ENCODE assay signal across 22 cellular contexts in the genomic region with DNA sequence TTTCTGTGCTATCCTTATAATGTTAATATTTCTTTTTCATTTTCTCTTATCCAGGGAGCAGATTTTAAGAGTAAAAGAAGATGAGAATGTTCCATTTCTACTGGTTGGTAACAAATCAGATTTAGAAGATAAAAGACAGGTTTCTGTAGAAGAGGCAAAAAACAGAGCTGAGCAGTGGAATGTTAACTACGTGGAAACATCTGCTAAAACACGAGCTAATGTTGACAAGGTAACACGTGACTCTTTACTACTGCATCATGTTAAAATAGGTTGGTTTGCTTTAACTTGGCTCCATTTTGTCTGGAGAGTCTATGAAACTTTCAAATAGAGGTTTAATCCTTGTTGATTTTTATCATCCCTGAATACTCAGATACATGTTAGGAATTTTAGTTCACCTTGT.
DNase-seq lines count a peak whose midpoint lies in the region; ATAC-seq, FAIRE-seq and TF ChIP-seq lines count a peak whose summit lies in the region.
"Had no signal": no experiment of that assay in that cellular context is flagged by ENCODE, and none has a peak within 500 bp of the region (broad histone marks: within the 10 kb centered on the region; RNA-seq: fewer than 3 reads in every experiment).

No MANE protein-coding gene starts in this region.

- peak overlapping the region; percentile 35 to 50 (median 43) for H3K27ac Mint-ChIP-seq in CD4-positive, CD25-positive, alpha-beta regulatory T cell
- no peak overlapping the region for H3K27ac Mint-ChIP-seq in neural progenitor cell
- peak overlapping the region in 2 of 7 donors; percentile 18 to 70 for H3K27ac Mint-ChIP-seq in CD4-positive, alpha-beta memory T cell
- peak overlapping the region in 1 of 2 donors; percentile 47 for H3K27ac Mint-ChIP-seq in effector memory CD8-positive, alpha-beta T cell

- peaks cover 0 to 4% (median 0%) of the 10 kb centered on the region in 7 donors for H3K9me3 Mint-ChIP-seq in CD4-positive, CD25-positive, alpha-beta regulatory T cell
- no peaks in the 10 kb centered on the region for H3K9me3 Mint-ChIP-seq in neural progenitor cell
- peaks cover 0 to 5% (median 0%) of the 10 kb centered on the region in 8 donors for H3K9me3 Mint-ChIP-seq in CD4-positive, alpha-beta memory T cell
- H3K9me3 Mint-ChIP-seq in effector memory CD8-positive, alpha-beta T cell = peaks cover 0 to 2% of the 10 kb centered on the region in 2 donors

- H3K36me3 Mint-ChIP-seq in CD4-positive, CD25-positive, alpha-beta regulatory T cell = peaks cover 57% of the 10 kb centered on the region
- H3K36me3 Mint-ChIP-seq in neural progenitor cell = peaks cover 40% of the 10 kb centered on the region
- H3K36me3 Mint-ChIP-seq in CD4-positive, alpha-beta memory T cell = peaks cover 66 to 84% of the 10 kb centered on the region in 2 donors
- peaks cover 18% of the 10 kb centered on the region for H3K36me3 Mint-ChIP-seq in effector memory CD8-positive, alpha-beta T cell (ENCODE audit: insufficient read depth)

- H3K27me3 ChIP-seq in CD4-positive, CD25-positive, alpha-beta regulatory T cell (ENCODE audit: control insufficient read depth, insufficient read depth, low read length) = no peaks in the 10 kb centered on the region
- no peaks in the 10 kb centered on the region for H3K27me3 ChIP-seq in neural progenitor cell
- H3K27me3 ChIP-seq in CD4-positive, alpha-beta memory T cell (ENCODE audit: insufficient read depth, low read length) = no peaks in the 10 kb centered on the region
- H3K27me3 ChIP-seq: SJSA1 had no signal

- H3K4me2 ChIP-seq in neural progenitor cell = no peak overlapping the region

- H3K27ac ChIP-seq in CD4-positive, CD25-positive, alpha-beta regulatory T cell (ENCODE audit: insufficient read depth, low read length, poor library complexity, severe bottlenecking) = no peak overlapping the region
- peak overlapping the region; percentile 39 for H3K27ac ChIP-seq in neural progenitor cell
- H3K27ac ChIP-seq in CD4-positive, alpha-beta memory T cell (ENCODE audit: low read depth, low read length) = no peak overlapping the region
- H3K27ac ChIP-seq: C4-2B, SJSA1 had no signal

- H3K4me3 Mint-ChIP-seq in CD4-positive, CD25-positive, alpha-beta regulatory T cell = no peak overlapping the region
- H3K4me3 Mint-ChIP-seq in neural progenitor cell = no peak overlapping the region
- no peak overlapping the region for H3K4me3 Mint-ChIP-seq in CD4-positive, alpha-beta memory T cell
- H3K4me3 Mint-ChIP-seq in effector memory CD8-positive, alpha-beta T cell = no peak overlapping the region

- no peak for TF ChIP-seq CTCF in fibroblast of villous mesenchyme (IDR thresholded peaks at IDR 0.05; ENCODE audit: insufficient read depth, low read depth, low read length)
- TF ChIP-seq CTCF in neural progenitor cell (IDR thresholded peaks at IDR 0.05) = no peak

- no peak for DNase-seq in CD4-positive, CD25-positive, alpha-beta regulatory T cell
- DNase-seq in GM12891 (ENCODE audit: insufficient read length, low spot score) (no peak), fibroblast of villous mesenchyme (ENCODE audit: low read depth) (peak; percentile 59), neural progenitor cell (ENCODE audit: low spot score) (no peak), G401 (ENCODE audit: low spot score) (no peak)
- DNase-seq in CD4-positive, alpha-beta memory T cell = no peak
- DNase-seq in effector memory CD8-positive, alpha-beta T cell = no peak
- DNase-seq: Caco-2, DMS153, GF-D8, Kasumi-1, NCI-H1417, NCI-H1694 treated with DMSO at 0.1 percent for 48 hours, NCI-H2081 treated with DMSO at 0.1 percent for 48 hours, NCI-H2171 treated with DMSO at 0.1 percent for 48 hours, NCI-H524 treated with DMSO at 0.1 percent for 48 hours, OCI-M1 had no signal

- no peak overlapping the region for H2AFZ ChIP-seq in neural progenitor cell (replicated peaks)

- no peaks in the 10 kb centered on the region for H3F3A ChIP-seq in neural progenitor cell (ENCODE audit: low read depth)

- no peak for TF ChIP-seq POLR2A in GM12891 (IDR thresholded peaks at IDR 0.05; ENCODE audit: low read depth, low read length)

- CTCF ChIA-PET in CD4-positive, alpha-beta memory T cell (lab: Charles Lee; ENCODE audit: partially characterized antibody) = interaction anchor here (1.0 to 2.9 kb wide), 2 partner anchors 11 to 117 kb away, joined by 3 to 14 read pairs; no protein-coding TSS in a partner anchor

- in situ Hi-C loops in G401 (cut with HindIII; ENCODE audit: low sequenced_read_pairs) = no loop called here

- POLR2A ChIA-PET in CD4-positive, alpha-beta memory T cell (lab: Charles Lee; ENCODE audit: partially characterized antibody) = interaction anchor here (1.2 kb wide), 1 partner anchor 37 kb away, joined by 4 read pairs; no protein-coding TSS in a partner anchor

- H3K27me3 Mint-ChIP-seq in CD4-positive, CD25-positive, alpha-beta regulatory T cell = no peaks in the 10 kb centered on the region
- no peaks in the 10 kb centered on the region for H3K27me3 Mint-ChIP-seq in neural progenitor cell (ENCODE audit: insufficient read depth, low read depth)
- H3K27me3 Mint-ChIP-seq in CD4-positive, alpha-beta memory T cell = no peaks in the 10 kb centered on the region
- H3K27me3 Mint-ChIP-seq in effector memory CD8-positive, alpha-beta T cell = no peaks in the 10 kb centered on the region

- H3K36me3 ChIP-seq in CD4-positive, CD25-positive, alpha-beta regulatory T cell (ENCODE audit: control insufficient read depth, insufficient read depth, low read length) = peaks cover 61% of the 10 kb centered on the region
- peaks cover 13% of the 10 kb centered on the region for H3K36me3 ChIP-seq in neural progenitor cell
- peaks cover 18% of the 10 kb centered on the region for H3K36me3 ChIP-seq in CD4-positive, alpha-beta memory T cell (ENCODE audit: insufficient read depth, low read length)

- H3K9me3 ChIP-seq in CD4-positive, CD25-positive, alpha-beta regulatory T cell (ENCODE audit: control insufficient read depth in 2 of 2, low read length in 2 of 2) = no peaks in the 10 kb centered on the region
- no peaks in the 10 kb centered on the region for H3K9me3 ChIP-seq in neural progenitor cell (ENCODE audit: low read depth)
- no peaks in the 10 kb centered on the region for H3K9me3 ChIP-seq in CD4-positive, alpha-beta memory T cell (ENCODE audit: control insufficient read depth in 1 of 2, low read length in 2 of 2)
- H3K9me3 ChIP-seq: Caco-2, SJSA1 had no signal

- H3K4me1 Mint-ChIP-seq in CD4-positive, CD25-positive, alpha-beta regulatory T cell = peaks cover 0 to 6% (median 2%) of the 10 kb centered on the region in 4 donors
- no peaks in the 10 kb centered on the region for H3K4me1 Mint-ChIP-seq in neural progenitor cell
- peaks cover 0 to 2% (median 0%) of the 10 kb centered on the region in 4 donors for H3K4me1 Mint-ChIP-seq in CD4-positive, alpha-beta memory T cell
- H3K4me1 Mint-ChIP-seq in effector memory CD8-positive, alpha-beta T cell (ENCODE audit: low read depth in 2 of 2) = peaks cover 0 to 2% of the 10 kb centered on the region in 2 donors

- no peaks in the 10 kb centered on the region for H4K20me1 ChIP-seq in neural progenitor cell (ENCODE audit: low read depth)

- intact Hi-C loops in CD4-positive, alpha-beta memory T cell (cut with micrococcal nuclease) = no loop called here

- no peak overlapping the region for H3K9ac ChIP-seq in neural progenitor cell

- no peaks in the 10 kb centered on the region for H3K4me1 ChIP-seq in CD4-positive, CD25-positive, alpha-beta regulatory T cell (ENCODE audit: control insufficient read depth, insufficient read depth, low read length, poor library complexity, severe bottlenecking)
- peaks cover 7% of the 10 kb centered on the region for H3K4me1 ChIP-seq in neural progenitor cell
- H3K4me1 ChIP-seq in CD4-positive, alpha-beta memory T cell (ENCODE audit: insufficient read depth, low read length) = no peaks in the 10 kb centered on the region
- H3K4me1 ChIP-seq: Caco-2 had no signal

- ATAC-seq in CD4-positive, CD25-positive, alpha-beta regulatory T cell (ENCODE audit: low read depth in 2 of 2) = no peak
- no peak for ATAC-seq in HG03108 (IDR thresholded peaks at IDR 0.05; ENCODE audit: unreplicated experiment)
- no peak for ATAC-seq in effector memory CD8-positive, alpha-beta T cell (replicated peaks)

- no peaks in the 10 kb centered on the region for H3K79me2 ChIP-seq in neural progenitor cell (ENCODE audit: low read depth)

- no peak overlapping the region for H3K4me3 ChIP-seq in CD4-positive, CD25-positive, alpha-beta regulatory T cell (ENCODE audit: low read depth, low read length)
- H3K4me3 ChIP-seq in fibroblast of villous mesenchyme (ENCODE audit: low read depth, low read length) (no peak overlapping the region), neural progenitor cell (no peak overlapping the region)
- no peak overlapping the region for H3K4me3 ChIP-seq in CD4-positive, alpha-beta memory T cell (ENCODE audit: low read length in 2 of 2)
- H3K4me3 ChIP-seq: SJSA1 had no signal

- FAIRE-seq in GM12891 (lab: Jason Lieb, UNC) = peak; percentile 66
- FAIRE-seq: GM19239, RCC 7860 had no signal

TF ChIP-seq in GM12891, 5 proteins besides CTCF, POLR2A, EP300 and RAD21:
- TF ChIP-seq PAX5 (IDR thresholded peaks at IDR 0.05; ENCODE audit: insufficient read depth, low read length, severe bottlenecking) (no peak), POU2F2 (IDR thresholded peaks at IDR 0.05; ENCODE audit: low read depth, low read length) (no peak), SPI1 (IDR thresholded peaks at IDR 0.05; ENCODE audit: low read depth, low read length) (no peak), POLR2AphosphoS5 (IDR thresholded peaks at IDR 0.05; ENCODE audit: low read depth, low read length) (no peak), TAF1 (IDR thresholded peaks at IDR 0.05; ENCODE audit: low read depth, low read length) (no peak)
